8 cellular contexts compared by ENCODE assay signal in the genomic region with DNA sequence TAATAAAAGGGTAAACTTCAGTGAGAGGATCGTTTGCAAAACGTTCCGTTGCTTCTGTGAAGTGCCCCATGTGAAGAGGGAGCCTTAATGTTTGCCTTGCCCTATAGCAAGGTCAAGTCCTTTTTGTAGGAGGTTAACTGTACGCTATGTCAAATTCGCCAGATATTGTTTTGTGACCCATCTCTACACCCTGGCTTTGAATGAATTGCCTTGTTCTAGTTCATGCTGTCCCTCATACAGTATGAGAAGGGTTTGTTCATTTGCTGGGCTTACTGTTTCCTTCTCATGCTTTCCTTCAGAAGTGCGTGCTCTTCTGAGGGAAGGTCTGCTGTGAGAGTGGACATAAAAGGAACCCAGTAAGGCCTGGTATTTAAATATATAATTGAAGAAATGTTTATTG. TPM values are rescaled to one million over a fixed set of nuclear protein-coding genes. Genes with fewer than 3 reads are reported as not detected.
A peak's percentile ranks its signal among the peaks of the same experiment; 100 is the strongest.
DNase-seq lines count a peak whose midpoint lies in the region; ATAC-seq and TF ChIP-seq lines count a peak whose summit lies in the region.

No MANE protein-coding gene starts in this region.

- H3K27me3 ChIP-seq in GM23248 (replicated peaks; ENCODE audit: insufficient read depth) (no peaks in the 10 kb centered on the region), rectal smooth muscle tissue (ENCODE audit: control insufficient read depth, insufficient read depth, low read length) (no peaks in the 10 kb centered on the region)

- H4K20me1 ChIP-seq in GM23248 (ENCODE audit: insufficient read depth), result 0 out of 2 replicates have a peak, but pooled peaks cover 3% of the 10 kb centered on the region

- H3K9me3 ChIP-seq in GM23248 (ENCODE audit: low read depth), result no peaks in the 10 kb centered on the region

- H3K4me1 ChIP-seq in GM23248 (ENCODE audit: insufficient read depth) (peaks cover 36% of the 10 kb centered on the region), rectal smooth muscle tissue (ENCODE audit: control insufficient read depth, insufficient read depth, low read length) (peaks cover 10% of the 10 kb centered on the region)

- WGBS in GM23248 (ENCODE audit: low coverage in 1 of 2, low lambda C conversion rate in 2 of 2, missing lambda C conversion rate in 2 of 2), 2 experiments, result 32 to 39% methylated on average over 6 of the region's 6 CpGs

- H3K4me2 ChIP-seq in GM23248 (ENCODE audit: unreplicated experiment), result peak overlapping the region; percentile 100

- H2AFZ ChIP-seq in GM23248, result peak overlapping the region; percentile 77; the same call in 1 of the 2 replicates

- H3K36me3 ChIP-seq in GM23248 (ENCODE audit: low read depth), result no peaks in the 10 kb centered on the region
- no peaks in the 10 kb centered on the region for H3K36me3 ChIP-seq in rectal smooth muscle tissue (ENCODE audit: control insufficient read depth, insufficient read depth, low read length)

- peak overlapping the region; percentile 99 for H3K4me3 ChIP-seq in GM23248
- peak overlapping the region; percentile 70 for H3K4me3 ChIP-seq in fibroblast of mammary gland (ENCODE audit: control insufficient read depth, low read depth, low read length)
- peak overlapping the region; percentile 66 for H3K4me3 ChIP-seq in rectal smooth muscle tissue (ENCODE audit: low read length)

- in situ Hi-C loops in GM23248 (cut with MboI), result no loop called here
- in situ Hi-C loops in SK-MEL-5 (cut with HindIII; ENCODE audit: low pct_unique_long_range_greater_than_20kb, low sequenced_read_pairs), result no loop called here

- no peak for DNase-seq in GM23248
- peak; percentile 43 for DNase-seq in SK-MEL-5 (ENCODE audit: low read depth, low spot score)
- no peak for DNase-seq in fibroblast of mammary gland (ENCODE audit: low read depth)
- no peak for DNase-seq in DMS53 treated with DMSO at 0.1 percent for 48 hours (lab: John Stamatoyannopoulos, UW; ENCODE audit: unreplicated experiment)
- DNase-seq in activated CD4-positive, alpha-beta T cell treated with anti-CD3 and anti-CD28 coated beads, Interleukin-2, amount 50 U/mL, for 1 hour, result no peak

- H3K27ac ChIP-seq in GM23248 (peak overlapping the region; percentile 54), rectal smooth muscle tissue (ENCODE audit: low read depth, low read length) (no peak overlapping the region)

- H3K79me2 ChIP-seq in GM23248 (ENCODE audit: insufficient read depth), result peaks cover 58% of the 10 kb centered on the region

- no peaks in the 10 kb centered on the region for H3K9me2 ChIP-seq in GM23248 (ENCODE audit: insufficient read depth)

- TF ChIP-seq CTCF in fibroblast of mammary gland (conservative IDR thresholded peaks at IDR 0.05; ENCODE audit: control insufficient read depth, insufficient read depth, low read depth, low read length), result no peak

- H3K9ac ChIP-seq in GM23248, result peak overlapping the region; percentile 83
- peak overlapping the region; percentile 6 for H3K9ac ChIP-seq in rectal smooth muscle tissue (ENCODE audit: low read length)

- no peak for ATAC-seq in GM18909 (IDR thresholded peaks at IDR 0.05; ENCODE audit: poor library complexity, unreplicated experiment)
- ATAC-seq in GM19463 (IDR thresholded peaks at IDR 0.05; ENCODE audit: unreplicated experiment), result no peak

- peaks cover 26% of the 10 kb centered on the region; the same call in 1 of the 2 replicates for H3F3A ChIP-seq in GM23248 (ENCODE audit: insufficient read depth)

RNA-seq across cellular contexts. Expression of a gene that starts 1.6 kb away (rescaled TPM):
- total RNA-seq in GM23248 (2014; rRNA removed; shearing (Covaris generic)), result 36.7 and 49.3 TPM in 2 replicates
- polyA plus RNA-seq in GM23248 (2016; fragmentation: Nextera tagmentation; extraction: Ambion mirVana), result 8.6 and 12.2 TPM in 2 replicates
- total RNA-seq in SK-MEL-5 (2014; rRNA removed; shearing (Covaris generic)), result 13.1 and 14.8 TPM in 2 replicates
- 15.6 and 17.5 TPM in 2 replicates for polyA plus RNA-seq in SK-MEL-5 (2015; cell fraction: cytosol; rRNA removed)
- 21.5 and 33.9 TPM in 2 replicates for polyA plus RNA-seq in SK-MEL-5 (2015; cell fraction: nucleus; rRNA removed)

RNA-seq across cellular contexts. Expression of a gene that starts 23.1 kb away (rescaled TPM):
- total RNA-seq in GM23248 (2014; rRNA removed; shearing (Covaris generic)), result 7.9 and 16.4 TPM in 2 replicates
- polyA plus RNA-seq in GM23248 (2016; fragmentation: Nextera tagmentation; extraction: Ambion mirVana), result 22.3 and 23.8 TPM in 2 replicates
- 22.3 and 25.9 TPM in 2 replicates for total RNA-seq in SK-MEL-5 (2014; rRNA removed; shearing (Covaris generic))
- 50.1 and 57.7 TPM in 2 replicates for polyA plus RNA-seq in SK-MEL-5 (2015; cell fraction: cytosol; rRNA removed)
- 7.4 and 17.2 TPM in 2 replicates for polyA plus RNA-seq in SK-MEL-5 (2015; cell fraction: nucleus; rRNA removed)
